Comparison of ENCODE assay signal across 8 cellular contexts in genomic region chr1:201946224-201946908, GRCh38. TPM values are rescaled to one million over a fixed set of nuclear protein-coding genes. Genes with fewer than 3 reads are reported as not detected.
DNase-seq lines count a peak whose midpoint lies in the region; ATAC-seq and TF ChIP-seq lines count a peak whose summit lies in the region.

Gene LMOD1 (minus strand): TSS chr1:201946548. CDS start chr1:201946340, 208 bp downstream.

- peak within 1 kb of the TSS; percentile 81 to 88 (median 83) for H3K4me3 Mint-ChIP-seq in brain

- intact Hi-C loops in posterior cingulate gyrus (cut with DNase I) = no loop called here

- H3K9me3 Mint-ChIP-seq in brain = no peaks in the 10 kb centered on the region

- peak within 1 kb of the TSS in 4 of 5 experiments; percentile 37 to 78 (median 53) for H3K27ac Mint-ChIP-seq in brain

- peak; percentile 72 for DNase-seq in DMS 273 (lab: John Stamatoyannopoulos, UW; ENCODE audit: unreplicated experiment)
- DNase-seq in NCI-H2029 treated with DMSO at 0.1 percent for 48 hours (lab: John Stamatoyannopoulos, UW) = peak; percentile 24
- peak in 45 of 51 donors; percentile 6 to 76 (median 46) for DNase-seq in hypothalamus (lab: John Stamatoyannopoulos, UW)
- peak; percentile 40 to 95 (median 64) for DNase-seq in posterior cingulate gyrus
- DNase-seq in DMS114 treated with DMSO at 0.1 percent for 48 hours (lab: John Stamatoyannopoulos, UW; ENCODE audit: unreplicated experiment) = no peak

- TF ChIP-seq CTCF in brain (conservative IDR thresholded peaks at IDR 0.05) = no peak

- H3K27me3 Mint-ChIP-seq in brain = peaks cover 57% of the 10 kb centered on the region

- peaks cover 39% of the 10 kb centered on the region for H3K4me1 Mint-ChIP-seq in brain

- no peaks in the 10 kb centered on the region for H3K36me3 Mint-ChIP-seq in brain

- ATAC-seq in HG03354 (IDR thresholded peaks at IDR 0.05; ENCODE audit: poor library complexity, severe bottlenecking, unreplicated experiment) = no peak
- no peak for ATAC-seq in HG03442 (IDR thresholded peaks at IDR 0.05; ENCODE audit: unreplicated experiment)

RNA-seq across cellular contexts. Expression of gene LMOD1, which starts in this region (rescaled TPM):
- 4.2 TPM for polyA plus RNA-seq in brain (ENCODE audit: insufficient read depth, low read depth, low replicate concordance)
